In the genomic region with DNA sequence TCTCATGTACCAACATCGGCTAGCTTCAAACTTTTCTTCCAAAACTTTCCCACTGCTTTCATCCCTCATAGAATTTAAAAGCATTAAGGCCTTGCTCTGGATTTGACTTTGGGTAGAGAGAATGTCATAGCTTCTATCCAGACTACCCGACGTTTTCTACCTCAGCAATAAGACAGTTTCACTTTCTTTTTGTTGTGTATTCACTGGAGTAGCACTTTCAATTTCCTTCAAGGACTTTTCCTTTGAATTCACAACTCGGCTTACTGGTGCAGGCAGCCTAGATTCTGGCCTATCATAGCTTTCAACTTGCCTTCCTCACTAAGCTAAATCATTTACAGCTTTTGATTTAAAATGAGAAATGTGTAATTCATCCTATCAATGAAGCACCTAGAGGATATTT, we compare ENCODE assay signal across 8 cellular contexts.
DNase-seq lines count a peak whose midpoint lies in the region; ATAC-seq and TF ChIP-seq lines count a peak whose summit lies in the region.

No MANE protein-coding gene starts in this region.

- no peaks in the 10 kb centered on the region for H4K20me1 ChIP-seq in OCI-LY7 (ENCODE audit: insufficient read depth, low read length)

- H3K4me3 ChIP-seq in OCI-LY7 (ENCODE audit: low read depth, low read length, poor library complexity, severe bottlenecking) (peak overlapping the region; percentile 47), suprapubic skin (peak overlapping the region; percentile 23)

- no peaks in the 10 kb centered on the region for H3K79me2 ChIP-seq in OCI-LY7 (ENCODE audit: insufficient read depth, low read depth, low read length)

- H2AFZ ChIP-seq in OCI-LY7 (ENCODE audit: low read length) = peak overlapping the region; percentile 46; the same call in 1 of the 2 replicates

- TF ChIP-seq CTCF in OCI-LY7 (conservative IDR thresholded peaks at IDR 0.05; ENCODE audit: low read length) (no peak), suprapubic skin (IDR thresholded peaks at IDR 0.05) (no peak)

- DNase-seq in NCI-H2196 (lab: John Stamatoyannopoulos, UW; ENCODE audit: unreplicated experiment) = peak; percentile 0
- no peak for DNase-seq in NCI-H2196 treated with DMSO at 0.1 percent for 48 hours (lab: John Stamatoyannopoulos, UW; ENCODE audit: unreplicated experiment)
- DNase-seq in OCI-LY7 (ENCODE audit: low spot score) = peak; percentile 0
- DNase-seq in fibroblast of peridontal ligament (ENCODE audit: extremely low read depth) = peak; percentile 49
- DNase-seq in suprapubic skin (ENCODE audit: low spot score in 2 of 2) = no peak
- no peak for DNase-seq in GOT3 (lab: John Stamatoyannopoulos, UW)
- DNase-seq in retina = no peak

- no peak for TF ChIP-seq POLR2A in suprapubic skin (IDR thresholded peaks at IDR 0.05)

- no peak for ATAC-seq in GM21825 (IDR thresholded peaks at IDR 0.05; ENCODE audit: unreplicated experiment)

- no peaks in the 10 kb centered on the region for H3K27me3 ChIP-seq in suprapubic skin

- H3K36me3 ChIP-seq in OCI-LY7 (ENCODE audit: insufficient read depth, low read length) (no peaks in the 10 kb centered on the region), suprapubic skin (no peaks in the 10 kb centered on the region)

- H3K9me3 ChIP-seq in OCI-LY7 (ENCODE audit: low read length) (no peaks in the 10 kb centered on the region), suprapubic skin (no peaks in the 10 kb centered on the region)

- CTCF ChIA-PET in OCI-LY7 (lab: Charles Lee; ENCODE audit: unreplicated experiment) = no interaction called here

- intact Hi-C loops in OCI-LY7 (cut with micrococcal nuclease; ENCODE audit: unreplicated experiment) = no loop called here

- 34% methylated on average over 4 of the region's 4 CpGs for WGBS in suprapubic skin

- POLR2A ChIA-PET in OCI-LY7 (lab: Charles Lee) = interaction anchor here (0.6 to 1.0 kb wide), 2 partner anchors 23 to 316 kb away, joined by 3 read pairs; no protein-coding TSS in a partner anchor

- H3K9me2 ChIP-seq in OCI-LY7 (ENCODE audit: insufficient read depth, low read length) = no peaks in the 10 kb centered on the region

- H3K4me2 ChIP-seq in OCI-LY7 (ENCODE audit: low read length) = peak overlapping the region; percentile 36; the same call in 1 of the 2 replicates

- no peak for TF ChIP-seq EP300 in suprapubic skin (IDR thresholded peaks at IDR 0.05)

- H3K4me1 ChIP-seq in OCI-LY7 (ENCODE audit: insufficient read depth, low read length, poor library complexity, severe bottlenecking) (no peaks in the 10 kb centered on the region), suprapubic skin (peaks cover 6% of the 10 kb centered on the region)

- H3K27ac ChIP-seq in OCI-LY7 (ENCODE audit: low read depth, low read length, poor library complexity, severe bottlenecking) (no peak overlapping the region), suprapubic skin (no peak overlapping the region)

- BruUV-seq in OCI-LY7 (replicated peaks; lab: Mats Ljungman, UMichigan) = no TSS peak

Comparison
In these comparisons a context has a peak if more than half of its experiments do, and no peak if none do; other contexts are left out.
1. DNase-seq: peak in NCI-H2196 (single experiment), OCI-LY7 (single experiment) and fibroblast of peridontal ligament (single experiment); none in NCI-H2196 treated with DMSO at 0.1 percent for 48 hours (single experiment), suprapubic skin (0 of 2), GOT3 (single experiment) and retina (single experiment).